In the genomic region with DNA sequence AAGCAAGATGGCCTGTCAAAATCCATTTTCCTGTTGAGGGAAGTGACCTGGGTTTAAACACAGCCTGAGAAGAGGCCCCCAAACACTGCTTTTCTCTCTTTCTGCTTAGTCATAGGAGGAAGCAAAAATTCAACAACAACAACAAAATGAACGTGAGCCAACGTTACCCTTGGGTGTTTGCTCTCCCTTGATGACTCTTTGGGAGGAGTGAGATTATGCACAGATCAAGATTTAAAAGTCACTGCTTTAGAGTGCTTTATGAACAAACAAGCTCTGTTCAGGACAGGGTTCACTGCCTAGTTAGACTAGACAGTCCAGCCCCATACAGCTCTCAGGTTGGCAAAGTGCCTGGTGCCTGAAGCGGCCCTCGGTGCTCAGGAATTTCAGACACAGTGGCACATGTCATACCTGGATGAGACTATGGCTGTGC, we compare ENCODE assay signal across 1 cellular context.
TF ChIP-seq lines count a peak whose summit lies in the region.

No MANE protein-coding gene starts in this region.

TF ChIP-seq in WTC11, 78 proteins besides CTCF, POLR2A, EP300 and RAD21 (continued from another document):
- TF ChIP-seq, protein P1, sequence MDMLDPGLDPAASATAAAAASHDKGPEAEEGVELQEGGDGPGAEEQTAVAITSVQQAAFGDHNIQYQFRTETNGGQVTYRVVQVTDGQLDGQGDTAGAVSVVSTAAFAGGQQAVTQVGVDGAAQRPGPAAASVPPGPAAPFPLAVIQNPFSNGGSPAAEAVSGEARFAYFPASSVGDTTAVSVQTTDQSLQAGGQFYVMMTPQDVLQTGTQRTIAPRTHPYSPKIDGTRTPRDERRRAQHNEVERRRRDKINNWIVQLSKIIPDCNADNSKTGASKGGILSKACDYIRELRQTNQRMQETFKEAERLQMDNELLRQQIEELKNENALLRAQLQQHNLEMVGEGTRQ (CRISPR knock-in tag; IDR thresholded peaks at IDR 0.05), result no peak
- TF ChIP-seq ARID4B (CRISPR knock-in tag; IDR thresholded peaks at IDR 0.05; ENCODE audit: borderline replicate concordance), result no peak
